In genomic region chrX:22135171-22135711, GRCh38 we compare ENCODE assay signal across 9 cellular contexts.
DNase-seq lines count a peak whose midpoint lies in the region; ATAC-seq and TF ChIP-seq lines count a peak whose summit lies in the region.
"Had no signal": no experiment of that assay in that cellular context is flagged by ENCODE, and none has a peak within 500 bp of the region (broad histone marks: within the 10 kb centered on the region; RNA-seq: fewer than 3 reads in every experiment).

No MANE protein-coding gene starts in this region.

- no peaks in the 10 kb centered on the region for H3K9me3 Mint-ChIP-seq in osteocyte (ENCODE audit: unreplicated experiment)

- H3K9me3 ChIP-seq in esophagus (ENCODE audit: control insufficient read depth in 2 of 2, insufficient read depth in 1 of 2, low read depth in 1 of 2, low read length in 1 of 2): no peaks in the 10 kb centered on the region

- no peak for ATAC-seq in omental fat pad (ENCODE audit: low FRiP score)
- ATAC-seq in GM18517 (IDR thresholded peaks at IDR 0.05; ENCODE audit: unreplicated experiment): no peak

- TF ChIP-seq CTCF in osteocyte (IDR thresholded peaks at IDR 0.05) (no peak), omental fat pad (IDR thresholded peaks at IDR 0.05) (no peak)

- H3K4me1 Mint-ChIP-seq in osteocyte (ENCODE audit: unreplicated experiment): peaks cover 40% of the 10 kb centered on the region

- peaks cover 0 to 5% of the 10 kb centered on the region in 2 donors for H3K4me1 ChIP-seq in esophagus (ENCODE audit: control insufficient read depth in 2 of 2, insufficient read depth in 2 of 2, low read length in 1 of 2)

- peak overlapping the region; percentile 96 for H3K27ac Mint-ChIP-seq in osteocyte (ENCODE audit: unreplicated experiment)

- no peak overlapping the region for H3K4me3 ChIP-seq in esophagus (ENCODE audit: low read depth in 1 of 2, low read length in 2 of 2)
- H3K4me3 ChIP-seq: coronary artery had no signal

- peak overlapping the region; percentile 59 to 62 for H3K27ac ChIP-seq in esophagus (ENCODE audit: low read depth in 2 of 2, low read length in 1 of 2)
- H3K27ac ChIP-seq: coronary artery had no signal

- H3K27me3 Mint-ChIP-seq in osteocyte (ENCODE audit: unreplicated experiment): no peaks in the 10 kb centered on the region

- H3K36me3 Mint-ChIP-seq in osteocyte (ENCODE audit: unreplicated experiment): no peaks in the 10 kb centered on the region

- peaks cover 0 to 4% of the 10 kb centered on the region in 2 donors for H3K27me3 ChIP-seq in esophagus (ENCODE audit: control insufficient read depth in 1 of 2, insufficient read depth in 2 of 2, low read length in 2 of 2)

- no peaks in the 10 kb centered on the region for H3K36me3 ChIP-seq in esophagus (ENCODE audit: control insufficient read depth in 2 of 2, insufficient read depth in 2 of 2, low read length in 1 of 2)

- H3K4me3 Mint-ChIP-seq in osteocyte (ENCODE audit: unreplicated experiment): peak overlapping the region; percentile 11

- 30 to 40% methylated on average over 4 of the region's 4 CpGs for WGBS in esophagus, 2 donors

- DNase-seq in DMS 273 (lab: John Stamatoyannopoulos, UW; ENCODE audit: unreplicated experiment) (peak; percentile 88), NCI-H460 (ENCODE audit: extremely low read depth, low read depth) (peak; percentile 53), osteocyte (ENCODE audit: extremely low spot score, unreplicated experiment) (no peak), CD1c-positive myeloid dendritic cell (ENCODE audit: extremely low spot score) (no peak), omental fat pad (ENCODE audit: low spot score) (no peak), OCI-M1 (lab: John Stamatoyannopoulos, UW) (no peak)

Comparison
In these comparisons a context has a peak if more than half of its experiments do, and no peak if none do; other contexts are left out.
1. DNase-seq: peak in DMS 273 (single experiment) and NCI-H460 (single experiment); none in osteocyte (single experiment), CD1c-positive myeloid dendritic cell (single experiment), omental fat pad (single experiment) and OCI-M1 (single experiment).